Comparison of ENCODE assay signal across 2 cellular contexts in the genomic region with DNA sequence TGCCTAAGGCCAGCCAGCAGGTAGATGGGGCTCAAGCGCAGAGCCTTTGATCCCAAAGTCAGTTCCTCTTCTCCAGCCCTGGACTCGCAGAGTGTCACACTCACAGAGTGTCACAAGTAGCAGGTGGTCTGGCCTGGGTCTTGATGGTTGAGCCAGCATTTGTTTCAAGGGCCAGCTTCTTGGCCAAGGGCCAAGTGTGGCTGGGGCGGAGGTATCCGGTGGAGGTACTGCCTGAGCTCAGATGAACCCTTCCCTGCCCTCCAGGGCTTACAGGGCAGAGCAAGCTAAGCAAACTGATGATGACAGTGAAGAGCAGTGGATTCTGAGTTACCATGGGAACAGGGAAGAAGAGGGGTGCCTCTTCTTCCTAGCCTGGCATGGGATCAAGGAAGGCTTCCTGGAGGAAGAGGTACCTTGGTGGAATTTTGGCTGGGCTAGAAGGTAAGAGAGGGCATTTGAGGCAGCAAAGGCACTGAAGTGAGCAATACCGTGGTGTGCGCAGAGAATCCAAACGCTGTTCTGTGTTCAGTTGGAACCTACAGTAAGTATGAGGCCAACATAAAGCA.
TF ChIP-seq lines count a peak whose summit lies in the region.

No MANE protein-coding gene starts in this region.

TF ChIP-seq in Ishikawa, 13 proteins besides CTCF, POLR2A, EP300 and RAD21:
- TF ChIP-seq TAF1 (IDR thresholded peaks at IDR 0.05; ENCODE audit: low read depth), result no peak
- TF ChIP-seq NFIC (IDR thresholded peaks at IDR 0.05), result peak; percentile 49; the same call in 1 of the 2 replicates
TF ChIP-seq in Ishikawa: peak in this region for 1.

TF ChIP-seq in K562, 482 proteins besides CTCF, POLR2A, EP300 and RAD21 (continued from another document):
- TF ChIP-seq NFIC (IDR thresholded peaks at IDR 0.05) (peak; percentile 91), RFX1 (IDR thresholded peaks at IDR 0.05) (peak; percentile 65), ATF1 (CRISPR knock-in tag; IDR thresholded peaks at IDR 0.05) (no peak), ATF1 (tag; IDR thresholded peaks at IDR 0.05) (no peak), NFIX (CRISPR knock-in tag; IDR thresholded peaks at IDR 0.05; ENCODE audit: low read depth) (peak; percentile 38; the same call in 1 of the 2 replicates)
